Comparison of ENCODE assay signal across 2 cellular contexts in the genomic region with DNA sequence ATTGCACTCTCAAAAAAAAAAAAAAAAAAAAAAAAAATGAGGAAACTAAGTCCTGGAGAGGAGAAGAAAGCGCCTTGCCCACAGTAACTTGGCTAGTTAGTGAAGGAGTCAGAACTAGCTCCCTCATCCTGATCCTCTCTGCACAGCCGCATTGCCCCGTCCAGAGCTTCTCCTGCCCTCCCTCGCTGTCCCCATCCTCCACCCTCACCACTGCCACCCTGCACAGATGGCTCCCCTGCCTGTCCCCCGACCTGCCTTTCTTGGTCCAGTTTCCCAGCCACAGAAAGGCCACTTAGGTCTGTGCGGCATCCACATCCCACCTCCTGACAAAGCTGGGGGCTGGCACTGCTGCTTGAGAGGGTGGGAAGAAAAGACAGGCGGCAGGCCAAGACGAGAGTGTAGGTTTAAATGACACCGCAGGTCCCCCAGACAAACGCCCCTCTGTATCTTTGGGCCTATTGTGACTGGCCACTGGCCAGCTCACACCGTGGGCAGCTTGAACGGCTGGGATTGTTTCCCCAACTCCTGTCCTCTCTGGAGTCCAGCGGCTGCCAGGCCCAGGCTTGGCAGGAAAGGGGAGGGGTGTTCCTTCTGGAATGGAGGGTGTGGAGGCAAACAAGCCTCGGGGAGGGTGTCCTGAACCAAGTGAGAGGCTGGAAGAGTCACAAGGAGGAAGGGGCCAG.
TF ChIP-seq lines count a peak whose summit lies in the region.

No MANE protein-coding gene starts in this region.

TF ChIP-seq in H1, 55 proteins besides CTCF, POLR2A, EP300 and RAD21:
- TF ChIP-seq, protein P1, sequence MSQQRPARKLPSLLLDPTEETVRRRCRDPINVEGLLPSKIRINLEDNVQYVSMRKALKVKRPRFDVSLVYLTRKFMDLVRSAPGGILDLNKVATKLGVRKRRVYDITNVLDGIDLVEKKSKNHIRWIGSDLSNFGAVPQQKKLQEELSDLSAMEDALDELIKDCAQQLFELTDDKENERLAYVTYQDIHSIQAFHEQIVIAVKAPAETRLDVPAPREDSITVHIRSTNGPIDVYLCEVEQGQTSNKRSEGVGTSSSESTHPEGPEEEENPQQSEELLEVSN (IDR thresholded peaks at IDR 0.05), result no peak
- TF ChIP-seq TCF12 (IDR thresholded peaks at IDR 0.05; ENCODE audit: low read depth, low read length) (no peak), TAF1 (IDR thresholded peaks at IDR 0.05; ENCODE audit: low read depth, low read length) (no peak), BACH1 (IDR thresholded peaks at IDR 0.05; ENCODE audit: low read length) (no peak), KDM5A (IDR thresholded peaks at IDR 0.05; ENCODE audit: low read length) (no peak), TEAD4 (IDR thresholded peaks at IDR 0.05; ENCODE audit: low read depth, low read length) (no peak), POLR2AphosphoS5 (IDR thresholded peaks at IDR 0.05; ENCODE audit: low read depth, low read length) (no peak), TAF7 (optimal IDR thresholded peaks at IDR 0.05; ENCODE audit: borderline replicate concordance, low read depth, low read length) (no peak), NANOG (IDR thresholded peaks at IDR 0.05; ENCODE audit: insufficient read depth, low read depth, low read length, poor library complexity, severe bottlenecking) (no peak), FOSL1 (IDR thresholded peaks at IDR 0.05; ENCODE audit: insufficient read depth, low read depth, low read length) (no peak), RNF2 (IDR thresholded peaks at IDR 0.05; ENCODE audit: borderline replicate concordance, low read depth, low read length, missing control alignments, poor library complexity, severe bottlenecking) (no peak), SRF (IDR thresholded peaks at IDR 0.05; ENCODE audit: low read depth, low read length) (no peak), PHF8 (conservative IDR thresholded peaks at IDR 0.05; ENCODE audit: low read depth, low read length) (no peak), CREB1 (IDR thresholded peaks at IDR 0.05) (no peak), YY1 (IDR thresholded peaks at IDR 0.05; ENCODE audit: low read depth, low read length) (no peak), BCL11A (IDR thresholded peaks at IDR 0.05; ENCODE audit: low read depth in 2 of 2, low read length in 2 of 2) (no peak)
- TF ChIP-seq, protein P2, sequence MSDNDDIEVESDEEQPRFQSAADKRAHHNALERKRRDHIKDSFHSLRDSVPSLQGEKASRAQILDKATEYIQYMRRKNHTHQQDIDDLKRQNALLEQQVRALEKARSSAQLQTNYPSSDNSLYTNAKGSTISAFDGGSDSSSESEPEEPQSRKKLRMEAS (IDR thresholded peaks at IDR 0.05), result no peak
- TF ChIP-seq, protein P3, sequence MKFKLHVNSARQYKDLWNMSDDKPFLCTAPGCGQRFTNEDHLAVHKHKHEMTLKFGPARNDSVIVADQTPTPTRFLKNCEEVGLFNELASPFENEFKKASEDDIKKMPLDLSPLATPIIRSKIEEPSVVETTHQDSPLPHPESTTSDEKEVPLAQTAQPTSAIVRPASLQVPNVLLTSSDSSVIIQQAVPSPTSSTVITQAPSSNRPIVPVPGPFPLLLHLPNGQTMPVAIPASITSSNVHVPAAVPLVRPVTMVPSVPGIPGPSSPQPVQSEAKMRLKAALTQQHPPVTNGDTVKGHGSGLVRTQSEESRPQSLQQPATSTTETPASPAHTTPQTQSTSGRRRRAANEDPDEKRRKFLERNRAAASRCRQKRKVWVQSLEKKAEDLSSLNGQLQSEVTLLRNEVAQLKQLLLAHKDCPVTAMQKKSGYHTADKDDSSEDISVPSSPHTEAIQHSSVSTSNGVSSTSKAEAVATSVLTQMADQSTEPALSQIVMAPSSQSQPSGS (IDR thresholded peaks at IDR 0.05; ENCODE audit: low read length), result no peak
- TF ChIP-seq, protein P4, sequence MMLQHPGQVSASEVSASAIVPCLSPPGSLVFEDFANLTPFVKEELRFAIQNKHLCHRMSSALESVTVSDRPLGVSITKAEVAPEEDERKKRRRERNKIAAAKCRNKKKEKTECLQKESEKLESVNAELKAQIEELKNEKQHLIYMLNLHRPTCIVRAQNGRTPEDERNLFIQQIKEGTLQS (IDR thresholded peaks at IDR 0.05; ENCODE audit: insufficient read depth, low read depth, low read length), result no peak

TF ChIP-seq in HEK293T, 16 proteins besides CTCF, POLR2A, EP300 and RAD21:
- TF ChIP-seq FOXA1 (IDR thresholded peaks at IDR 0.05), result no peak
